8 cellular contexts compared by ENCODE assay signal in the genomic region with DNA sequence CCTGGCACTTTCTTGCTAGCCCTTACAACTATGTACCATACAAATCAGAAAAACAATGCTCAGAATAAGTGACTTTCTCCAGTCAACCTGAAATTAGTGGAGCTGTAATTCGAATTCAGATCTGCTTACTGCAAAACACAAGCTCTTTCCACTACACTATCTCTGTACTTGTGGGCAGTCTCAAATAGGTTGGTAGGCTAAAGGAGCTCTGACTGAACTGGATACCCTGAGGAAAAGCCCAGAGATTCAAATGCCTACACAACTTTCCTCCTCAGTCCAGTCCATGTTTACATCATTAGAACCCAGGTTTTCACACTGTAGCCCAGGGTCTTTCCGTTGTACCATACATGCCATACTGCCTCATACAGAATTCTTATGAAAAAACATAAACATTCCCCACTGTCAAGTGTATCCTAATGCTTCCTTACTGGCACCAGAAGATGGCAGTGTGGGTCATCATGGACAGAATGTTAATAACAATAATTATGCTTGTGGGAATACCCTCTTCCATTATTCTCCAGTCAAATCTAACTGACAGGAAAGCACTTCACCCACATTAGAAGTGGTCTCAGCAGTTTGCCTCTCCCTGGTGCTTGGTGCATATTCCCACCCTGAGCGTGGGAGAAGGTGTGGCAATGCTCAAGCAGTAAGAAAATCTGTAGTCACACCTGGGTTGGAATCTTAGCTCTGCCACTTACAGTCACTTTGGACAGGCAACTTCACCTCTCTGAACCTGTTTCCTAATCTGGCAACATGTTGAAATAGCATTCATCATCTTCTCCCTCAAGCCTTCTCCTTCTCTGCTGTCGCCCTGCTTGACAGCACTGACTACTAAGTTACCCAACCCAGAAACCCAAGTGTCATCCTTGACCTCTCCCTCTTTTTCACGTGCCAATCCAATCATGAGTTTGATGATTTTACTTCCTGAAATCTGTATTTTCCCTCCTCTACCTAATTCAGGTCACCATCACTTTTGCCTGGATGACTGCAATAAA. TPM values are rescaled to one million over a fixed set of nuclear protein-coding genes. Genes with fewer than 3 reads are reported as not detected.
DNase-seq lines count a peak whose midpoint lies in the region; ATAC-seq and TF ChIP-seq lines count a peak whose summit lies in the region.

No MANE protein-coding gene starts in this region.

- H3K27me3 ChIP-seq in GM23248 (replicated peaks; ENCODE audit: insufficient read depth) (no peaks in the 10 kb centered on the region), heart left ventricle (peaks cover 0 to 21% (median 0%) of the 10 kb centered on the region in 9 donors), gastrocnemius medialis (no peaks in the 10 kb centered on the region)
- no peaks in the 10 kb centered on the region for H3K27me3 ChIP-seq in effector memory CD4-positive, alpha-beta T cell (replicated peaks; ENCODE audit: control insufficient read depth, insufficient read depth, low read length, poor library complexity, severe bottlenecking)

- in situ Hi-C loops in GM23248 (cut with MboI): loop anchor here (5.0 to 25.0 kb wide), 2 partner anchors 175 to 560 kb away; a partner anchor contains a TSS
- in situ Hi-C loops in gastrocnemius medialis (cut with MboI; ENCODE audit: low sequenced_read_pairs in 4 of 4): loop anchor here (5.0 to 25.0 kb wide), 4 partner anchors 167 to 560 kb away; a partner anchor contains a TSS

- DNase-seq in CD14-positive monocyte (ENCODE audit: low spot score): peak; percentile 65
- peak; percentile 71 for DNase-seq in GM23248
- DNase-seq in NCI-H345 (lab: John Stamatoyannopoulos, UW): peak; percentile 23
- peak in 3 of 5 donors; percentile 16 to 34 (median 25) for DNase-seq in heart left ventricle
- no peak for DNase-seq in gastrocnemius medialis
- DNase-seq in effector memory CD4-positive, alpha-beta T cell: no peak

- H3K4me1 ChIP-seq in GM23248 (ENCODE audit: insufficient read depth) (no peaks in the 10 kb centered on the region), heart left ventricle (no peaks in the 10 kb centered on the region), gastrocnemius medialis (no peaks in the 10 kb centered on the region)
- H3K4me1 ChIP-seq in effector memory CD4-positive, alpha-beta T cell (ENCODE audit: control insufficient read depth, insufficient read depth, low read length, poor library complexity, severe bottlenecking): no peaks in the 10 kb centered on the region

- intact Hi-C loops in CD14-positive monocyte (cut with micrococcal nuclease) (no loop called here), heart left ventricle (cut with DNase I) (loop anchor here in 9 of 10 donors (2.0 to 10.0 kb wide), 8 partner anchors 165 to 560 kb away; a partner anchor contains a TSS), gastrocnemius medialis (cut with DNase I; ENCODE audit: low total_unique reads) (loop anchor here (1.0 kb wide), 1 partner anchor 169 kb away; no protein-coding TSS in a partner anchor)

- no peak overlapping the region for H2AFZ ChIP-seq in GM23248

- TF ChIP-seq POLR2A in heart left ventricle (IDR thresholded peaks at IDR 0.05): no peak
- TF ChIP-seq POLR2A in gastrocnemius medialis (IDR thresholded peaks at IDR 0.05): no peak
- TF ChIP-seq POLR2A in GM18505 (IDR thresholded peaks at IDR 0.05; ENCODE audit: borderline replicate concordance, extremely low read depth, insufficient read depth, insufficient read length): no peak

- H3K4me1 Mint-ChIP-seq in CD14-positive monocyte: peaks cover 8% of the 10 kb centered on the region
- H3K4me1 Mint-ChIP-seq in activated T-helper 17 cell treated with anti-CD3 and anti-CD28 coated beads, Interleukin-2, amount 50 U/mL, for 72 hours: no peaks in the 10 kb centered on the region

- H3K27me3 Mint-ChIP-seq in CD14-positive monocyte (ENCODE audit: low read depth in 3 of 3): peaks cover 15 to 33% (median 25%) of the 10 kb centered on the region in 3 donors
- H3K27me3 Mint-ChIP-seq in activated T-helper 17 cell treated with anti-CD3 and anti-CD28 coated beads, Interleukin-2, amount 50 U/mL, for 72 hours: peaks cover 8% of the 10 kb centered on the region

- no peak overlapping the region for H3K4me2 ChIP-seq in GM23248 (ENCODE audit: unreplicated experiment)

- no peaks in the 10 kb centered on the region for H3F3A ChIP-seq in GM23248 (ENCODE audit: insufficient read depth)

- H3K27ac ChIP-seq in GM23248 (no peak overlapping the region), heart left ventricle (no peak overlapping the region), gastrocnemius medialis (no peak overlapping the region)
- H3K27ac ChIP-seq in effector memory CD4-positive, alpha-beta T cell (ENCODE audit: insufficient read depth, low read length, poor library complexity, severe bottlenecking): no peak overlapping the region

- H3K4me3 ChIP-seq in GM23248 (no peak overlapping the region), heart left ventricle (no peak overlapping the region), gastrocnemius medialis (no peak overlapping the region)
- no peak overlapping the region for H3K4me3 ChIP-seq in effector memory CD4-positive, alpha-beta T cell (ENCODE audit: insufficient read depth, low read depth, low read length, poor library complexity, severe bottlenecking)

- H3K9me2 ChIP-seq in GM23248 (ENCODE audit: insufficient read depth): no peaks in the 10 kb centered on the region

- peaks cover 0 to 2% (median 0%) of the 10 kb centered on the region in 7 donors for H3K9me3 Mint-ChIP-seq in CD14-positive monocyte
- H3K9me3 Mint-ChIP-seq in activated T-helper 17 cell treated with anti-CD3 and anti-CD28 coated beads, Interleukin-2, amount 50 U/mL, for 72 hours: no peaks in the 10 kb centered on the region

- no peaks in the 10 kb centered on the region for H4K20me1 ChIP-seq in GM23248 (ENCODE audit: insufficient read depth)

- no peak overlapping the region for H3K9ac ChIP-seq in GM23248

- H3K36me3 ChIP-seq in GM23248 (ENCODE audit: low read depth) (no peaks in the 10 kb centered on the region), heart left ventricle (no peaks in the 10 kb centered on the region), gastrocnemius medialis (no peaks in the 10 kb centered on the region)
- no peaks in the 10 kb centered on the region for H3K36me3 ChIP-seq in effector memory CD4-positive, alpha-beta T cell (ENCODE audit: control insufficient read depth, insufficient read depth, low read length)

- H3K4me3 Mint-ChIP-seq in CD14-positive monocyte: no peak overlapping the region
- H3K4me3 Mint-ChIP-seq in activated T-helper 17 cell treated with anti-CD3 and anti-CD28 coated beads, Interleukin-2, amount 50 U/mL, for 72 hours: no peak overlapping the region

- H3K9me3 ChIP-seq in GM23248 (ENCODE audit: low read depth) (no peaks in the 10 kb centered on the region), heart left ventricle (no peaks in the 10 kb centered on the region), gastrocnemius medialis (no peaks in the 10 kb centered on the region)
- H3K9me3 ChIP-seq in effector memory CD4-positive, alpha-beta T cell (ENCODE audit: control insufficient read depth, low read length): no peaks in the 10 kb centered on the region

- H3K27ac Mint-ChIP-seq in CD14-positive monocyte: peak overlapping the region in 1 of 7 donors; percentile 3
- H3K27ac Mint-ChIP-seq in activated T-helper 17 cell treated with anti-CD3 and anti-CD28 coated beads, Interleukin-2, amount 50 U/mL, for 72 hours: no peak overlapping the region

- ATAC-seq in activated T-helper 17 cell treated with anti-CD3 and anti-CD28 coated beads, Interleukin-2, amount 50 U/mL, for 72 hours (replicated peaks): peak; percentile 53
- peak in 3 of 4 donors; percentile 49 to 60 (median 59) for ATAC-seq in heart left ventricle
- peak; percentile 42 to 74 for ATAC-seq in gastrocnemius medialis
- no peak for ATAC-seq in GM18505 (IDR thresholded peaks at IDR 0.05; ENCODE audit: unreplicated experiment)

- H3K36me3 Mint-ChIP-seq in CD14-positive monocyte: no peaks in the 10 kb centered on the region
- H3K36me3 Mint-ChIP-seq in activated T-helper 17 cell treated with anti-CD3 and anti-CD28 coated beads, Interleukin-2, amount 50 U/mL, for 72 hours (ENCODE audit: low read depth): no peaks in the 10 kb centered on the region

- 16 to 17% methylated on average over 5 of the region's 5 CpGs for WGBS in GM23248 (ENCODE audit: low coverage in 1 of 2, low lambda C conversion rate in 2 of 2, missing lambda C conversion rate in 2 of 2), 2 experiments
- WGBS in heart left ventricle, 4 donors: 33 to 37% (median 34%) methylated on average over 5 of the region's 5 CpGs

- no peaks in the 10 kb centered on the region for H3K79me2 ChIP-seq in GM23248 (ENCODE audit: insufficient read depth)

- TF ChIP-seq CTCF in CD14-positive monocyte (IDR thresholded peaks at IDR 0.05): peak; percentile 72
- TF ChIP-seq CTCF in heart left ventricle (IDR thresholded peaks at IDR 0.05): peak; percentile 56 to 77 (median 68)
- TF ChIP-seq CTCF in gastrocnemius medialis (IDR thresholded peaks at IDR 0.05 in 4 of 5, conservative IDR thresholded peaks at IDR 0.05 in 1 of 5): peak; percentile 51 to 81 (median 67)

RNA-seq across cellular contexts. Expression of a gene that starts 14.4 kb away (rescaled TPM):
- polyA plus RNA-seq in CD14-positive monocyte (not detected), GM23248 (2016; fragmentation: Nextera tagmentation; extraction: Ambion mirVana) (5.0 and 6.4 TPM in 2 replicates), heart left ventricle (10 to 100 TPM in 1 of 2 donors, 1 to 10 TPM in 1; 3.6 to 12.4 TPM)
- 26.9 and 28.1 TPM in 2 replicates for total RNA-seq in GM23248 (2014; rRNA removed; shearing (Covaris generic))
- total RNA-seq in activated T-helper 17 cell treated with anti-CD3 and anti-CD28 coated beads, Interleukin-2, amount 50 U/mL, for 72 hours: 1 to 10 TPM in 1 of 2 donors, under 1 TPM in 1; 0.99 to 1.8 TPM
- total RNA-seq in heart left ventricle (10 to 100 TPM; 12.6 to 19.2 (median 17.3) TPM), gastrocnemius medialis (10 to 100 TPM; 35.9 to 42.9 (median 41.9) TPM)

Comparison
In these comparisons a context has a peak if more than half of its experiments do, and no peak if none do; other contexts are left out.
1. DNase-seq: peak in CD14-positive monocyte (single experiment), GM23248 (single experiment), NCI-H345 (single experiment) and heart left ventricle (3 of 5); none in gastrocnemius medialis (0 of 2) and effector memory CD4-positive, alpha-beta T cell (0 of 3).
2. RNA of a gene that starts 14.4 kb away (total RNA-seq): 35.9 to 42.9 TPM in gastrocnemius medialis, 26.9 to 28.1 TPM in GM23248 and 12.6 to 19.2 TPM in heart left ventricle; 0.99 to 1.8 TPM in activated T-helper 17 cell treated with anti-CD3 and anti-CD28 coated beads, Interleukin-2, amount 50 U/mL, for 72 hours; every median in the first group is over 4 times any median in the second.
3. intact Hi-C loops: an anchor here in heart left ventricle (2.0 to 10.0 kb wide) and gastrocnemius medialis (1.0 kb wide); none called in CD14-positive monocyte.
4. Peak in every context shown above with its lines, with median percentiles within 50 percentile points of each other: CTCF ChIP-seq.